ENCODE assay signal across 10 cellular contexts in the genomic region with DNA sequence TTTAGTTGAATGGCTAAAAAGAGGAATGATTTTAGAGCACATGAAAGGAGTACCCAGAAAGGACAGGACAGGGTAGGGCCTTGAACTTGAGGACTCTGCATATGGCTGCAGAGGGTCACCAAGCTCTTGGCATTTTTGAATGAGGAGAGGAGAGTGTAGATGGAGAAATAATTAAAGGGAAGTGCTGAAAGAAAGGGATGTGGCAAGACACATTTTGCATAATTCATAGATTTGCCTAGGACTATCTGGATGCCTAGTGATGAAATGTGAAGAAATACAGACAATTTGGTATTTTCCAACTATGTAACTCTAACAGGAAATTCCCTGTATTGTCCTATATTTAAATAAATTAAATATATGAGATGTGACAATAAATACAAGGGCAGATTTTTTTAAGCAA. TPM values are rescaled to one million over a fixed set of nuclear protein-coding genes. Genes with fewer than 3 reads are reported as not detected.
DNase-seq lines count a peak whose midpoint lies in the region; ATAC-seq and TF ChIP-seq lines count a peak whose summit lies in the region.
"Had no signal": no experiment of that assay in that cellular context is flagged by ENCODE, and none has a peak within 500 bp of the region (broad histone marks: within the 10 kb centered on the region; RNA-seq: fewer than 3 reads in every experiment).

No MANE protein-coding gene starts in this region.

- no peak for TF ChIP-seq CTCF in neutrophil (IDR thresholded peaks at IDR 0.05)
- TF ChIP-seq CTCF in MCF 10A (IDR thresholded peaks at IDR 0.05; ENCODE audit: unreplicated experiment) = no peak

- H3K9me3 ChIP-seq in T-helper 17 cell (ENCODE audit: control insufficient read depth, low read length, poor library complexity, severe bottlenecking) (no peaks in the 10 kb centered on the region), neutrophil (no peaks in the 10 kb centered on the region)

- H3K4me1 Mint-ChIP-seq in T-helper 17 cell (peaks cover 30% of the 10 kb centered on the region), MCF 10A (ENCODE audit: insufficient read depth, unreplicated experiment) (peaks cover 10% of the 10 kb centered on the region)

- no peak overlapping the region for H3K4me3 ChIP-seq in neutrophil (ENCODE audit: low read depth in 1 of 2, low read length in 1 of 2)

- intact Hi-C loops in MCF 10A (cut with micrococcal nuclease) = loop anchor here (1.0 to 2.0 kb wide), 2 partner anchors 327 to 387 kb away; partner anchors contain the start of genes NUP107 and SLC35E3

- BruUV-seq in MCF 10A (replicated peaks; lab: Mats Ljungman, UMichigan) = no TSS peak

- H3K36me3 Mint-ChIP-seq in T-helper 17 cell (ENCODE audit: low read depth) = no peaks in the 10 kb centered on the region
- H3K36me3 Mint-ChIP-seq in MCF 10A (ENCODE audit: insufficient read depth, unreplicated experiment) = peaks cover under 1% of the 10 kb centered on the region
- H3K36me3 Mint-ChIP-seq: WTC11 had no signal

- CTCF ChIA-PET in MCF 10A (lab: Yijun Ruan, JAX) = interaction anchor here (0.6 to 2.8 kb wide), 22 partner anchors 9 to 368 kb away, joined by 3 to 10 read pairs (median 4); partner anchors contain the start of gene NUP107

- no peaks in the 10 kb centered on the region for H3K36me3 ChIP-seq in neutrophil

- no peaks in the 10 kb centered on the region for H3K9me3 Mint-ChIP-seq in MCF 10A (ENCODE audit: unreplicated experiment)
- H3K9me3 Mint-ChIP-seq: WTC11 had no signal

- H3K27me3 ChIP-seq in neutrophil = no peaks in the 10 kb centered on the region

- POLR2A ChIA-PET in MCF 10A (lab: Yijun Ruan, JAX) = interaction anchor here (0.6 to 2.2 kb wide), 6 partner anchors 28 to 440 kb away, joined by 3 to 12 read pairs (median 6); partner anchors contain the start of genes MDM1, RAP1B and SLC35E3

- H3K27ac ChIP-seq in neutrophil = peak overlapping the region; percentile 92

- peak overlapping the region; percentile 91 for H3K27ac Mint-ChIP-seq in T-helper 17 cell
- H3K27ac Mint-ChIP-seq in MCF 10A (ENCODE audit: low read depth, unreplicated experiment) = no peak overlapping the region
- H3K27ac Mint-ChIP-seq: WTC11 had no signal

- H3K4me3 Mint-ChIP-seq in T-helper 17 cell = no peak overlapping the region
- H3K4me3 Mint-ChIP-seq in MCF 10A (ENCODE audit: unreplicated experiment) = no peak overlapping the region
- H3K4me3 Mint-ChIP-seq: WTC11 had no signal

- H3K27me3 Mint-ChIP-seq in T-helper 17 cell = peaks cover 4% of the 10 kb centered on the region
- H3K27me3 Mint-ChIP-seq in MCF 10A (ENCODE audit: insufficient read depth, unreplicated experiment) = no peaks in the 10 kb centered on the region

- H3K4me1 ChIP-seq in neutrophil (ENCODE audit: control insufficient read depth in 1 of 2, insufficient read depth in 1 of 2, low read depth in 1 of 2, low read length in 1 of 2) = peaks cover 72 to 75% of the 10 kb centered on the region in 2 experiments

- peak; percentile 2 for ATAC-seq in GM19351 (IDR thresholded peaks at IDR 0.05; ENCODE audit: unreplicated experiment)
- peak; percentile 6 for ATAC-seq in HG03460 (IDR thresholded peaks at IDR 0.05; ENCODE audit: unreplicated experiment)
- no peak for ATAC-seq in T-helper 17 cell

- DNase-seq in T-helper 17 cell = no peak
- no peak for DNase-seq in cerebellum (ENCODE audit: low spot score)
- DNase-seq in MCF 10A (ENCODE audit: unreplicated experiment) = no peak
- DNase-seq in activated gamma-delta T cell treated with Interleukin-2 at 50 U/mL for 16 hours = no peak
- DNase-seq: H7, NCI-H1436 treated with DMSO at 0.1 percent for 48 hours had no signal

RNA-seq across cellular contexts. Expression of gene MDM1, which starts 27.5 kb away (rescaled TPM):
- 10 to 100 TPM; 16.3 to 18.7 TPM for total RNA-seq in T-helper 17 cell
- total RNA-seq in cerebellum = 32.5 TPM
- total RNA-seq in MCF 10A (2022) = 11.8 and 17.5 TPM in 2 replicates
